ENCODE assay signal across 8 cellular contexts in the genomic region with DNA sequence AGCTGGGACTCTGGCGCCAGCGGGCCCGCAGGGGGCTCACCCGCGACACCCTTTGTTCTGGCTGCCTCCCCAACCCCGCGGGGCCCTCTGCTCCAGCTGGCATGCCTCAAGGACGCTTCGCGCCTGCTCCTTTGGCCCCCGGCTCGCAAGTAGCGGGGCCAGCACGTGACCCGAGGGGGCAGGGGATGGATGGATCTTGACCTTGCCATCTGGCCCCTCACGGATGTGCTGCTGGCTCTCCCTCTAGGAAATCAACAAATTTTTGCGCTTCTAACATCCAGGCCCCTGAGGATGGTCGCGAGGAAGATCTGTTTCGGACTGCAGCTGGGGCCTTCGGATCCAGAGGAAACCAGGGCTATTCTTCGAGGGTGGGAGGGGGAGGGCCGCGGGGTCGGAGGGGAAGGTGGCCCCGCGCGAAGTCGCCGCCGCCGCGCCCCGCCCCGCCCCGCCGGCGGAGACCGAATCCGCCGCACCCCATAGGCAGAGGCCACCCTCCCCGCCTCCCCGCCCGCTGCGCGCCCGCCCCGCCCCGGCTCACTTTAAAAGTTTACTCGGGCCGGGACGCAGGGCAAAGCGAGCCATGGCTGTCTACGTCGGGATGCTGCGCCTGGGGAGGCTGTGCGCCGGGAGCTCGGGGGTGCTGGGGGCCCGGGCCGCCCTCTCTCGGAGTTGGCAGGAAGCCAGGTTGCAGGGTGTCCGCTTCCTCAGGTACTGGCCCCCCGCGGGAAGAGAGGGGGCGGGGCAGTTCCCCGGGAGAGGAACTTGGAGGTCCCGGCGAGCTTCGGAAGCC. TPM values are rescaled to one million over a fixed set of nuclear protein-coding genes. Genes with fewer than 3 reads are reported as not detected.
DNase-seq lines count a peak whose midpoint lies in the region; ATAC-seq and TF ChIP-seq lines count a peak whose summit lies in the region.

A gene with protein sequence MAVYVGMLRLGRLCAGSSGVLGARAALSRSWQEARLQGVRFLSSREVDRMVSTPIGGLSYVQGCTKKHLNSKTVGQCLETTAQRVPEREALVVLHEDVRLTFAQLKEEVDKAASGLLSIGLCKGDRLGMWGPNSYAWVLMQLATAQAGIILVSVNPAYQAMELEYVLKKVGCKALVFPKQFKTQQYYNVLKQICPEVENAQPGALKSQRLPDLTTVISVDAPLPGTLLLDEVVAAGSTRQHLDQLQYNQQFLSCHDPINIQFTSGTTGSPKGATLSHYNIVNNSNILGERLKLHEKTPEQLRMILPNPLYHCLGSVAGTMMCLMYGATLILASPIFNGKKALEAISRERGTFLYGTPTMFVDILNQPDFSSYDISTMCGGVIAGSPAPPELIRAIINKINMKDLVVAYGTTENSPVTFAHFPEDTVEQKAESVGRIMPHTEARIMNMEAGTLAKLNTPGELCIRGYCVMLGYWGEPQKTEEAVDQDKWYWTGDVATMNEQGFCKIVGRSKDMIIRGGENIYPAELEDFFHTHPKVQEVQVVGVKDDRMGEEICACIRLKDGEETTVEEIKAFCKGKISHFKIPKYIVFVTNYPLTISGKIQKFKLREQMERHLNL (plus strand): TSS at position 537 of the 790 bp plus-strand sequence. CDS start 44 bp downstream, at position 581.

- H3F3A ChIP-seq in PC-3 (ENCODE audit: low read length, unreplicated experiment) = peaks cover 9% of the 10 kb centered on the region

- peaks cover 45% of the 10 kb centered on the region for H3K79me2 ChIP-seq in PC-3 (ENCODE audit: low read length)

- no peaks in the 10 kb centered on the region for H3K27me3 ChIP-seq in PC-3 (ENCODE audit: low read length)

- H2AFZ ChIP-seq in PC-3 (ENCODE audit: low read length) = peak within 1 kb of the TSS; percentile 94

- H3K9me2 ChIP-seq in PC-3 (replicated peaks; ENCODE audit: low read length) = no peaks in the 10 kb centered on the region

- ATAC-seq in HG02678 (IDR thresholded peaks at IDR 0.05; ENCODE audit: unreplicated experiment) (peak; percentile 60), PC-3 (peak; percentile 74), HG03196 (IDR thresholded peaks at IDR 0.05; ENCODE audit: unreplicated experiment) (no peak)

- TSS peak; percentile 83 for BruUV-seq in PC-3 (replicated peaks; lab: Mats Ljungman, UMichigan)

- CTCF ChIA-PET in GM10248 (lab: Yijun Ruan, JAX) (interaction anchor here (0.9 to 3.2 kb wide), 4 partner anchors 18 to 63 kb away, joined by 3 to 23 read pairs (median 3); a partner anchor contains a TSS), PC-3 (lab: Charles Lee) (interaction anchor here (0.6 to 1.1 kb wide), 2 partner anchors 53 to 128 kb away, joined by 3 to 5 read pairs; no protein-coding TSS in a partner anchor)

- H3K36me3 Mint-ChIP-seq in nephron (ENCODE audit: low read depth) = no peaks in the 10 kb centered on the region
- no peaks in the 10 kb centered on the region for H3K36me3 Mint-ChIP-seq in stimulated activated naive CD8-positive, alpha-beta T cell treated with anti-CD3 and anti-CD28 coated beads, Interleukin-15, Interleukin-2, amounts not matched to agents 100 ng/mL and 50 ng/mL, for 24 hours (ENCODE audit: low read depth)

- no peak for TF ChIP-seq CTCF in GM10248 (IDR thresholded peaks at IDR 0.05; ENCODE audit: control extremely low read depth, extremely low read depth, low read depth, missing control alignments)
- TF ChIP-seq CTCF in PC-3 (conservative IDR thresholded peaks at IDR 0.05; ENCODE audit: low read depth, low read length) = no peak
- TF ChIP-seq CTCF in fibroblast of mammary gland (conservative IDR thresholded peaks at IDR 0.05; ENCODE audit: control insufficient read depth, insufficient read depth, low read depth, low read length) = no peak
- no peak for TF ChIP-seq CTCF in nephron (IDR thresholded peaks at IDR 0.05; ENCODE audit: unreplicated experiment in 3 of 3)

- H3K4me1 ChIP-seq in PC-3 (ENCODE audit: insufficient read depth, low read length) = peaks cover 58% of the 10 kb centered on the region

- H3K36me3 ChIP-seq in PC-3 (ENCODE audit: low read depth, low read length) = no peaks in the 10 kb centered on the region

- H3K9me3 ChIP-seq in PC-3 (ENCODE audit: low read length) = no peaks in the 10 kb centered on the region

- POLR2A ChIA-PET in GM10248 (lab: Yijun Ruan, JAX) (interaction anchor here (0.6 kb wide), 1 partner anchor 296 kb away, joined by 3 read pairs; no protein-coding TSS in a partner anchor), PC-3 (lab: Charles Lee; ENCODE audit: unreplicated experiment) (interaction anchor here (0.6 kb wide), 2 partner anchors 30 to 1856 kb away, joined by 3 to 5 read pairs; no protein-coding TSS in a partner anchor)

- DNase-seq in GM10248 (ENCODE audit: extremely low spot score) (peak; percentile 90), PC-3 (peak; percentile 76), fibroblast of mammary gland (ENCODE audit: low read depth) (peak; percentile 23)
- DNase-seq in activated T-cell treated with anti-CD3 and anti-CD28 coated beads, Interleukin-2, amount 50 U/mL, for 48 hours = peak; percentile 81 to 82

- H3K4me2 ChIP-seq in PC-3 (ENCODE audit: low read length) = peak within 1 kb of the TSS; percentile 90

- H3K4me3 Mint-ChIP-seq in nephron = peak within 1 kb of the TSS; percentile 85 to 93 (median 92)
- H3K4me3 Mint-ChIP-seq in stimulated activated naive CD8-positive, alpha-beta T cell treated with anti-CD3 and anti-CD28 coated beads, Interleukin-15, Interleukin-2, amounts not matched to agents 100 ng/mL and 50 ng/mL, for 24 hours = peak within 1 kb of the TSS; percentile 87

- intact Hi-C loops in PC-3 (cut with micrococcal nuclease) = loop anchor here (1.0 to 2.0 kb wide), 2 partner anchors 21 to 35 kb away; no protein-coding TSS in a partner anchor

- peaks cover 2% of the 10 kb centered on the region for H3K9me3 Mint-ChIP-seq in nephron
- no peaks in the 10 kb centered on the region for H3K9me3 Mint-ChIP-seq in stimulated activated naive CD8-positive, alpha-beta T cell treated with anti-CD3 and anti-CD28 coated beads, Interleukin-15, Interleukin-2, amounts not matched to agents 100 ng/mL and 50 ng/mL, for 24 hours

- H4K20me1 ChIP-seq in PC-3 (ENCODE audit: low read length) = no peaks in the 10 kb centered on the region

- H3K4me3 ChIP-seq in PC-3 (ENCODE audit: low read length) (peak within 1 kb of the TSS; percentile 83), fibroblast of mammary gland (ENCODE audit: control insufficient read depth, low read depth, low read length) (peak within 1 kb of the TSS; percentile 68)

- peaks cover 54% of the 10 kb centered on the region for H3K4me1 Mint-ChIP-seq in nephron
- peaks cover 27% of the 10 kb centered on the region for H3K4me1 Mint-ChIP-seq in stimulated activated naive CD8-positive, alpha-beta T cell treated with anti-CD3 and anti-CD28 coated beads, Interleukin-15, Interleukin-2, amounts not matched to agents 100 ng/mL and 50 ng/mL, for 24 hours (ENCODE audit: low read depth)

- H3K27ac Mint-ChIP-seq in nephron = peak within 1 kb of the TSS; percentile 85 to 97 (median 91)
- peak within 1 kb of the TSS; percentile 69 for H3K27ac Mint-ChIP-seq in stimulated activated naive CD8-positive, alpha-beta T cell treated with anti-CD3 and anti-CD28 coated beads, Interleukin-15, Interleukin-2, amounts not matched to agents 100 ng/mL and 50 ng/mL, for 24 hours

- H3K27ac ChIP-seq in PC-3 (ENCODE audit: low read length) = peak within 1 kb of the TSS; percentile 67

- H3K9ac ChIP-seq in PC-3 (ENCODE audit: low read length) = peak within 1 kb of the TSS; percentile 51

- peaks cover 4% of the 10 kb centered on the region for H3K27me3 Mint-ChIP-seq in nephron (ENCODE audit: low read depth)
- no peaks in the 10 kb centered on the region for H3K27me3 Mint-ChIP-seq in stimulated activated naive CD8-positive, alpha-beta T cell treated with anti-CD3 and anti-CD28 coated beads, Interleukin-15, Interleukin-2, amounts not matched to agents 100 ng/mL and 50 ng/mL, for 24 hours

RNA-seq across cellular contexts. Expression of the gene that starts here (rescaled TPM):
- 69.3 and 72.7 TPM in 2 replicates for total RNA-seq in PC-3 (2014; rRNA removed)

Comparison
In these comparisons a context has a peak if more than half of its experiments do, and no peak if none do; other contexts are left out.
1. DNase-seq: peak in every context shown above with its lines; median percentile 90 in GM10248; 82 in activated T-cell treated with anti-CD3 and anti-CD28 coated beads, Interleukin-2, amount 50 U/mL, for 48 hours; 76 in PC-3; 23 in fibroblast of mammary gland.